ENCODE assay signal across 18 cellular contexts in the genomic region with DNA sequence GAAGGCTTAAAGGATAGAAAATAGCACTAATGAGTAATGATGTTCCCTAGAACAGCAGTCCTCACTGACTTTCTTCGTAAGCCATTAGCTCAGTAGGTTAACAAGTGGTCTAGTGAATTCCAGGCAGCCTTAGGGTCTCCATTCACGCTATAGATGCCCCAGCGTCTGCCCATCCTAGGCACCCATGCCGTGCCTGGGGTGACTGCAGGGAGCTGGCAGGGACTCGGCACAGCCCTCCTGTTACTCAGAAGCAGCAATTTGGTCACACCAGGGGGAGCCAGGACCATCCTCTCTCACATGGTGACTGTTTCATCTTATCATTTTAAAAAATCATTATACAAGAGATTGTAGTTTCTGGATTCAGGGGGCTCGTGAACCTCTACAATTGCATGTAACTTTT.
A peak's percentile ranks its signal among the peaks of the same experiment; 100 is the strongest.
DNase-seq lines count a peak whose midpoint lies in the region; ATAC-seq and TF ChIP-seq lines count a peak whose summit lies in the region.
"Had no signal": no experiment of that assay in that cellular context is flagged by ENCODE, and none has a peak within 500 bp of the region (broad histone marks: within the 10 kb centered on the region; RNA-seq: fewer than 3 reads in every experiment).

No MANE protein-coding gene starts in this region.

- H3K9ac ChIP-seq in HCT116 (ENCODE audit: low read length) (no peak overlapping the region), SK-N-SH (no peak overlapping the region), neuronal stem cell (ENCODE audit: low read depth, low read length, poor library complexity) (peak overlapping the region; percentile 30)

- no peak overlapping the region for H2BK120ac ChIP-seq in neuronal stem cell (ENCODE audit: low read depth, low read length)

- no peak overlapping the region; the same call in 1 of the 2 replicates for H3K27ac ChIP-seq in HCT116 (ENCODE audit: low read depth, low read length)
- H3K27ac ChIP-seq in SK-N-SH (ENCODE audit: low read depth in 2 of 2, low read length in 1 of 2), result no peak overlapping the region
- H3K27ac ChIP-seq in neuronal stem cell (replicated peaks; ENCODE audit: low read length), result no peak overlapping the region
- H3K27ac ChIP-seq: HL-60, SJCRH30 had no signal

- H3K4me1 Mint-ChIP-seq in activated naive CD8-positive, alpha-beta T cell treated with anti-CD3 and anti-CD28 coated beads for 36 hours, result no peaks in the 10 kb centered on the region

- RAD21 ChIA-PET in HCT116 (lab: Charles Lee; ENCODE audit: low non-redundant PET in 1 of 2, low total read pairs in 2 of 2, uncharacterized antibody in 2 of 2, unreplicated experiment in 2 of 2), result no interaction called here

- peaks cover 3% of the 10 kb centered on the region for H3K79me1 ChIP-seq in neuronal stem cell (ENCODE audit: low read depth, low read length)

- no TSS peak for BruUV-seq in HCT116 (replicated peaks; lab: Mats Ljungman, UMichigan)

- 85% methylated on average over 2 of the region's 6 CpGs for WGBS in SK-N-SH (ENCODE audit: low lambda C conversion rate)
- WGBS in neuronal stem cell (ENCODE audit: extremely low coverage in 2 of 2, insufficient read length in 2 of 2, insufficient replicate concordance in 1 of 2), 2 donors, result no CpG with 5 or more reads among the region's 6 CpGs

- no peak for TF ChIP-seq EP300 in SK-N-SH (IDR thresholded peaks at IDR 0.05; ENCODE audit: borderline replicate concordance in 1 of 2, low read depth in 1 of 2, low read length in 1 of 2)

- no peak overlapping the region for H2BK12ac ChIP-seq in neuronal stem cell (ENCODE audit: low read length)

- H3K27me3 ChIP-seq in BE2C, result no peaks in the 10 kb centered on the region
- H3K27me3 ChIP-seq in HCT116 (ENCODE audit: insufficient read depth, low read length), result no peaks in the 10 kb centered on the region
- H3K27me3 ChIP-seq in SK-N-SH (ENCODE audit: insufficient read depth), result no peaks in the 10 kb centered on the region
- no peaks in the 10 kb centered on the region for H3K27me3 ChIP-seq in neuronal stem cell (ENCODE audit: control insufficient read depth in 3 of 3, insufficient read depth in 3 of 3, low read depth in 1 of 3, low read length in 3 of 3)
- H3K27me3 ChIP-seq: SJCRH30 had no signal

- H3K4me2 ChIP-seq in HCT116 (ENCODE audit: low read length), result no peak overlapping the region
- H3K4me2 ChIP-seq in SK-N-SH, result no peak overlapping the region
- H3K4me2 ChIP-seq in neuronal stem cell (ENCODE audit: insufficient read depth, low read length, poor library complexity, severe bottlenecking), result no peak overlapping the region

- no peaks in the 10 kb centered on the region for H3K27me3 Mint-ChIP-seq in activated naive CD8-positive, alpha-beta T cell treated with anti-CD3 and anti-CD28 coated beads for 36 hours
- H3K27me3 Mint-ChIP-seq: CD4-positive, CD25-positive, alpha-beta regulatory T cell had no signal

- H3K9me3 ChIP-seq in BE2C (no peaks in the 10 kb centered on the region), HCT116 (ENCODE audit: control insufficient read depth in 1 of 2, insufficient read depth in 1 of 2, low read depth in 1 of 2, low read length in 2 of 2) (no peaks in the 10 kb centered on the region), SK-N-SH (no peaks in the 10 kb centered on the region), neuronal stem cell (replicated peaks in 1 of 2; ENCODE audit: control insufficient read depth in 2 of 2, insufficient read depth in 1 of 2, low read depth in 1 of 2, low read length in 2 of 2) (peaks cover 0 to 3% of the 10 kb centered on the region in 2 donors)
- H3K9me3 ChIP-seq: Caco-2 had no signal

- peaks cover 19% of the 10 kb centered on the region for H3F3A ChIP-seq in SK-N-SH (replicated peaks; ENCODE audit: insufficient read depth)

- H3K4me3 Mint-ChIP-seq in activated naive CD8-positive, alpha-beta T cell treated with anti-CD3 and anti-CD28 coated beads for 36 hours, result no peak overlapping the region
- H3K4me3 Mint-ChIP-seq: CD4-positive, CD25-positive, alpha-beta regulatory T cell had no signal

- peak; percentile 50; the same call in 1 of the 2 replicates for ATAC-seq in HCT116

- H3K36me3 Mint-ChIP-seq in activated naive CD8-positive, alpha-beta T cell treated with anti-CD3 and anti-CD28 coated beads for 36 hours, result peaks cover 12% of the 10 kb centered on the region

- H2AFZ ChIP-seq in HCT116 (ENCODE audit: low read depth, low read length, poor library complexity, severe bottlenecking), result no peak overlapping the region
- no peak overlapping the region for H2AFZ ChIP-seq in SK-N-SH (ENCODE audit: low read depth)
- no peak overlapping the region for H2AFZ ChIP-seq in neuronal stem cell (ENCODE audit: low read length)

- no peak overlapping the region for H2BK15ac ChIP-seq in neuronal stem cell (ENCODE audit: low read length)

- CTCF ChIA-PET in HCT116 (lab: Charles Lee) (interaction anchor here (1.7 kb wide), 1 partner anchor 17 kb away, joined by 8 read pairs; no protein-coding TSS in a partner anchor), SK-N-SH (lab: Yijun Ruan, JAX) (interaction anchor here (0.6 to 2.3 kb wide), 5 partner anchors 10 to 394 kb away, joined by 3 to 17 read pairs (median 3); no protein-coding TSS in a partner anchor)

- no peak overlapping the region for H3K4me3 ChIP-seq in BE2C (ENCODE audit: low read depth, low read length)
- H3K4me3 ChIP-seq in HCT116 (replicated peaks in 1 of 2; ENCODE audit: low read depth in 1 of 2, low read length in 2 of 2), result no peak overlapping the region
- H3K4me3 ChIP-seq in SK-N-SH (ENCODE audit: low read depth in 2 of 2, low read length in 1 of 2), result no peak overlapping the region
- no peak overlapping the region for H3K4me3 ChIP-seq in neuronal stem cell (ENCODE audit: low read length in 2 of 2)
- H3K4me3 ChIP-seq: SJCRH30 had no signal

- peak; percentile 26 for DNase-seq in BE2C
- DNase-seq in HCT116 (ENCODE audit: low read depth, low spot score), result no peak
- peak; percentile 44 for DNase-seq in SK-N-SH
- DNase-seq in neuronal stem cell (ENCODE audit: low spot score), result no peak
- DNase-seq in NCI-H2107 (lab: John Stamatoyannopoulos, UW), result no peak
- no peak for DNase-seq in activated naive CD8-positive, alpha-beta T cell treated with anti-CD3 and anti-CD28 coated beads for 36 hours
- DNase-seq in GF-D8 (lab: John Stamatoyannopoulos, UW), result no peak
- DNase-seq: AML-193; Caco-2; CD4-positive, CD25-positive, alpha-beta regulatory T cell; IMR-90; NCI-H1930; NCI-H2171; NCI-H446 treated with DMSO at 0.1 percent for 48 hours; SJCRH30; SW 1271; T-helper 2 cell had no signal

- peaks cover 36% of the 10 kb centered on the region for H3K36me3 ChIP-seq in BE2C
- H3K36me3 ChIP-seq in HCT116 (ENCODE audit: control insufficient read depth in 1 of 2, insufficient read depth in 2 of 2, low read length in 2 of 2), result peaks cover 14 to 15% of the 10 kb centered on the region in 2 experiments; a peak in 3 of 4 replicates
- peaks cover 22 to 29% of the 10 kb centered on the region in 2 experiments for H3K36me3 ChIP-seq in SK-N-SH (replicated peaks in 1 of 2; ENCODE audit: control insufficient read depth in 1 of 2, insufficient read depth in 2 of 2, low read length in 1 of 2)
- H3K36me3 ChIP-seq in neuronal stem cell (replicated peaks in 1 of 2; ENCODE audit: control insufficient read depth in 2 of 2, insufficient read depth in 2 of 2, low read length in 2 of 2), result peaks cover 10 to 67% of the 10 kb centered on the region in 2 donors

- H2BK5ac ChIP-seq in neuronal stem cell (ENCODE audit: low read length), result no peak overlapping the region

- no peak overlapping the region for H4K8ac ChIP-seq in neuronal stem cell (ENCODE audit: low read depth, low read length)

- POLR2A ChIA-PET in HCT116 (lab: Charles Lee) (no interaction called here), SK-N-SH (lab: Yijun Ruan, JAX) (no interaction called here)

- H4K20me1 ChIP-seq in HCT116 (ENCODE audit: insufficient read depth) (peaks cover 6% of the 10 kb centered on the region; the same call in 1 of the 2 replicates), SK-N-SH (ENCODE audit: insufficient read depth) (no peaks in the 10 kb centered on the region)

- H3K14ac ChIP-seq in neuronal stem cell (ENCODE audit: low read length), result no peak overlapping the region

- no peak overlapping the region for H2AK5ac ChIP-seq in neuronal stem cell (ENCODE audit: low read depth, low read length)

- H3K4ac ChIP-seq in neuronal stem cell (ENCODE audit: low read length), result no peak overlapping the region

- peaks cover under 1% of the 10 kb centered on the region for H3K9me3 Mint-ChIP-seq in activated naive CD8-positive, alpha-beta T cell treated with anti-CD3 and anti-CD28 coated beads for 36 hours
- H3K9me3 Mint-ChIP-seq: CD4-positive, CD25-positive, alpha-beta regulatory T cell had no signal

- H4K91ac ChIP-seq in neuronal stem cell (ENCODE audit: low read depth, low read length, poor library complexity), result no peak overlapping the region

- H3K4me1 ChIP-seq in BE2C (peaks cover 3% of the 10 kb centered on the region; the same call in 1 of the 2 replicates), HCT116 (ENCODE audit: control insufficient read depth in 1 of 2, insufficient read depth in 2 of 2, low read length in 2 of 2) (peaks cover 4 to 16% of the 10 kb centered on the region in 2 experiments; a peak in 2 of 4 replicates), SK-N-SH (ENCODE audit: control insufficient read depth in 1 of 2, insufficient read depth in 2 of 2, low read depth in 1 of 2, low read length in 1 of 2) (no peaks in the 10 kb centered on the region; a peak in 1 of 4 replicates), neuronal stem cell (ENCODE audit: control insufficient read depth in 2 of 2, insufficient read depth in 1 of 2, low read depth in 1 of 2, low read length in 2 of 2) (no peaks in the 10 kb centered on the region)
- H3K4me1 ChIP-seq: Caco-2, SJCRH30 had no signal

- H3K79me2 ChIP-seq in HCT116 (ENCODE audit: insufficient read depth, low read length), result no peaks in the 10 kb centered on the region
- no peaks in the 10 kb centered on the region for H3K79me2 ChIP-seq in SK-N-SH (ENCODE audit: insufficient read depth)

- no peak overlapping the region for H3K27ac Mint-ChIP-seq in activated naive CD8-positive, alpha-beta T cell treated with anti-CD3 and anti-CD28 coated beads for 36 hours
- H3K27ac Mint-ChIP-seq: CD4-positive, CD25-positive, alpha-beta regulatory T cell had no signal

- no peaks in the 10 kb centered on the region for H3K9me2 ChIP-seq in HCT116 (ENCODE audit: insufficient read depth)
- H3K9me2 ChIP-seq in SK-N-SH, result no peaks in the 10 kb centered on the region

- no peak overlapping the region for H3K18ac ChIP-seq in neuronal stem cell (ENCODE audit: low read length)

- TF ChIP-seq CTCF in BE2C (IDR thresholded peaks at IDR 0.05; ENCODE audit: low read depth, low read length) (peak; percentile 36), HCT116 (IDR thresholded peaks at IDR 0.05 in 2 of 3, conservative IDR thresholded peaks at IDR 0.05 in 1 of 3; ENCODE audit: borderline replicate concordance in 1 of 3, insufficient read depth in 1 of 3, low read depth in 2 of 3, low read length in 2 of 3) (no peak), SK-N-SH (IDR thresholded peaks at IDR 0.05) (no peak)

- H3K23ac ChIP-seq in neuronal stem cell (ENCODE audit: low read depth, low read length, poor library complexity), result no peak overlapping the region

- no peak for TF ChIP-seq POLR2A in HCT116 (IDR thresholded peaks at IDR 0.05; ENCODE audit: borderline replicate concordance, extremely low read depth, insufficient read depth, insufficient read length)

- intact Hi-C loops in HCT116 (cut with micrococcal nuclease), result no loop called here

- TF ChIP-seq RAD21 in HCT116 (IDR thresholded peaks at IDR 0.05; ENCODE audit: low read depth) (peak; percentile 8; the same call in 1 of the 2 replicates), SK-N-SH (IDR thresholded peaks at IDR 0.05; ENCODE audit: low read length) (peak; percentile 31; the same call in 1 of the 2 replicates)

Comparison
In these comparisons a context has a peak if more than half of its experiments do, and no peak if none do; other contexts are left out.
1. DNase-seq: peak in BE2C (single experiment) and SK-N-SH (single experiment); none in HCT116 (single experiment), neuronal stem cell (single experiment), NCI-H2107 (single experiment), activated naive CD8-positive, alpha-beta T cell treated with anti-CD3 and anti-CD28 coated beads for 36 hours (single experiment) and GF-D8 (single experiment).